ENCODE assay signal across 9 cellular contexts in the genomic region with DNA sequence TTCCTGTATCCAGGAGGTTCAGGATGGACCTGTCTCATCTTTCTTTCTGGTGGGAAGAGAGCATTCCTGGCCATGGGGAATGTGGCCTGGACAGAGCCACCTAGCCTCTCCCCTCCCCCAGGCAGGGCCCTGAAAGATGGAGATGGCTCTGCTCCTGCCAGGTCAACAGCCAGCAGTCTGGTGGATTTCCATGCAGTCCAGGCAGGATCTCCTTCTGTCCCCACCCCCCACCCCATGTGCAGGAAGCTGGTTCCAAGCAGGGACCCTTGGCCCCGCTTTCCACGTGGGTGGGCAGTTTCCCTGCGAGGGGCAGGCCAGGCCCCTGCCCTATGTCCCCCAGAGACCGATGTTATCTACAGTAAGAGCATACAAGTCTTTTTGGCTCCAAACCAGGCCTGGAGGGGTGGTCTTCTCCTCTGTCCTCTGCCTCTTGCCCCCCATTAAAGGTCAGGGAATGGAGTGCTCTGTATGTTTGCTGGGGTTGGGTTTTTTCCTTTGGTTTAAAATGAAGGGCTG.
DNase-seq lines count a peak whose midpoint lies in the region; ATAC-seq and TF ChIP-seq lines count a peak whose summit lies in the region.
"Had no signal": no experiment of that assay in that cellular context is flagged by ENCODE, and none has a peak within 500 bp of the region (broad histone marks: within the 10 kb centered on the region; RNA-seq: fewer than 3 reads in every experiment).

No MANE protein-coding gene starts in this region.

- H3K36me3 ChIP-seq in CD8-positive, alpha-beta memory T cell (ENCODE audit: insufficient read depth, low read length), result no peaks in the 10 kb centered on the region
- no peaks in the 10 kb centered on the region for H3K36me3 ChIP-seq in endodermal cell (ENCODE audit: control insufficient read depth, insufficient read depth, low read length)
- no peaks in the 10 kb centered on the region for H3K36me3 ChIP-seq in rectal smooth muscle tissue (ENCODE audit: control insufficient read depth, insufficient read depth, low read length)
- no peaks in the 10 kb centered on the region for H3K36me3 ChIP-seq in left lung
- H3K36me3 ChIP-seq: ascending aorta had no signal

- no peak for DNase-seq in CD8-positive, alpha-beta memory T cell
- no peak for DNase-seq in endodermal cell
- no peak for DNase-seq in left lung
- DNase-seq: DMS 273 treated with DMSO at 0.1 percent for 48 hours had no signal

- peak overlapping the region; percentile 53 to 81 (median 61) for H3K4me3 Mint-ChIP-seq in CD8-positive, alpha-beta memory T cell
- H3K4me3 Mint-ChIP-seq in IgD-negative memory B cell (peak overlapping the region in 2 of 4 donors; percentile 27 to 54), endodermal cell (no peak overlapping the region)

- no peaks in the 10 kb centered on the region for H3K27me3 Mint-ChIP-seq in CD8-positive, alpha-beta memory T cell
- no peaks in the 10 kb centered on the region for H3K27me3 Mint-ChIP-seq in IgD-negative memory B cell
- no peaks in the 10 kb centered on the region for H3K27me3 Mint-ChIP-seq in endodermal cell (ENCODE audit: insufficient read depth)

- TF ChIP-seq CTCF in endodermal cell (conservative IDR thresholded peaks at IDR 0.05) (no peak), left lung (IDR thresholded peaks at IDR 0.05) (no peak)

- no peak for ATAC-seq in HG03571 (IDR thresholded peaks at IDR 0.05; ENCODE audit: unreplicated experiment)
- no peak for ATAC-seq in left lung
- no peak for ATAC-seq in esophagus mucosa

- peaks cover 86 to 98% (median 91%) of the 10 kb centered on the region in 3 donors for H3K4me1 Mint-ChIP-seq in CD8-positive, alpha-beta memory T cell
- H3K4me1 Mint-ChIP-seq in IgD-negative memory B cell (peaks cover 14 to 23% (median 20%) of the 10 kb centered on the region in 3 donors), endodermal cell (peaks cover 40% of the 10 kb centered on the region)

- peaks cover 97% of the 10 kb centered on the region for H3K4me1 ChIP-seq in CD8-positive, alpha-beta memory T cell (ENCODE audit: insufficient read depth, low read length)
- peaks cover 11% of the 10 kb centered on the region for H3K4me1 ChIP-seq in endodermal cell (ENCODE audit: control insufficient read depth, insufficient read depth, low read length)
- H3K4me1 ChIP-seq in rectal smooth muscle tissue (ENCODE audit: control insufficient read depth, insufficient read depth, low read length), result peaks cover 72% of the 10 kb centered on the region
- H3K4me1 ChIP-seq in left lung, result peaks cover 57 to 93% of the 10 kb centered on the region in 2 donors

- H3K36me3 Mint-ChIP-seq in CD8-positive, alpha-beta memory T cell, result peaks cover 0 to 23% (median 2%) of the 10 kb centered on the region in 3 donors
- H3K36me3 Mint-ChIP-seq in IgD-negative memory B cell, result peaks cover 2% of the 10 kb centered on the region
- no peaks in the 10 kb centered on the region for H3K36me3 Mint-ChIP-seq in endodermal cell (ENCODE audit: low read depth)

- H3K9ac ChIP-seq in endodermal cell (ENCODE audit: extremely low read depth, low read length, poor library complexity, severe bottlenecking) (no peak overlapping the region), rectal smooth muscle tissue (ENCODE audit: low read length) (no peak overlapping the region)

- H3K4me3 ChIP-seq in CD8-positive, alpha-beta memory T cell (ENCODE audit: low read length), result no peak overlapping the region
- H3K4me3 ChIP-seq in endodermal cell (ENCODE audit: low read length) (no peak overlapping the region), rectal smooth muscle tissue (ENCODE audit: low read length) (no peak overlapping the region), left lung (no peak overlapping the region)
- H3K4me3 ChIP-seq: ascending aorta had no signal

- intact Hi-C loops in left lung (cut with DNase I), result no loop called here

- CTCF ChIA-PET in CD8-positive, alpha-beta memory T cell (lab: Charles Lee), result interaction anchor here (0.8 to 3.6 kb wide), 11 partner anchors 10 to 293 kb away, joined by 3 to 27 read pairs (median 8); no protein-coding TSS in a partner anchor

- H3K27ac ChIP-seq in CD8-positive, alpha-beta memory T cell (ENCODE audit: low read depth, low read length), result peak overlapping the region; percentile 24
- no peak overlapping the region for H3K27ac ChIP-seq in endodermal cell (ENCODE audit: low read depth, low read length)
- H3K27ac ChIP-seq in rectal smooth muscle tissue (ENCODE audit: low read depth, low read length), result peak overlapping the region; percentile 18
- H3K27ac ChIP-seq in left lung, result no peak overlapping the region

- no peaks in the 10 kb centered on the region for H3K9me3 Mint-ChIP-seq in CD8-positive, alpha-beta memory T cell
- H3K9me3 Mint-ChIP-seq in IgD-negative memory B cell (no peaks in the 10 kb centered on the region), endodermal cell (no peaks in the 10 kb centered on the region)

- no peaks in the 10 kb centered on the region for H3K27me3 ChIP-seq in CD8-positive, alpha-beta memory T cell (ENCODE audit: insufficient read depth, low read length, poor library complexity, severe bottlenecking)
- no peaks in the 10 kb centered on the region for H3K27me3 ChIP-seq in endodermal cell (ENCODE audit: control insufficient read depth, insufficient read depth, low read length, poor library complexity, severe bottlenecking)
- H3K27me3 ChIP-seq in rectal smooth muscle tissue (ENCODE audit: control insufficient read depth, insufficient read depth, low read length), result no peaks in the 10 kb centered on the region
- no peaks in the 10 kb centered on the region for H3K27me3 ChIP-seq in left lung
- H3K27me3 ChIP-seq: ascending aorta had no signal

- POLR2A ChIA-PET in CD8-positive, alpha-beta memory T cell (lab: Charles Lee), result interaction anchor here (0.7 to 1.8 kb wide), 3 partner anchors 10 to 50 kb away, joined by 3 to 11 read pairs (median 7); no protein-coding TSS in a partner anchor

- 80 to 83% methylated on average over 4 of the region's 4 CpGs for WGBS in endodermal cell (ENCODE audit: insufficient coverage in 1 of 2, insufficient read length in 1 of 2), 2 experiments

- H3K9me3 ChIP-seq in CD8-positive, alpha-beta memory T cell (ENCODE audit: low read length), result no peaks in the 10 kb centered on the region
- no peaks in the 10 kb centered on the region for H3K9me3 ChIP-seq in endodermal cell (ENCODE audit: control insufficient read depth, low read length)
- no peaks in the 10 kb centered on the region for H3K9me3 ChIP-seq in left lung
- H3K9me3 ChIP-seq: ascending aorta had no signal

- peak overlapping the region; percentile 70 to 96 (median 90) for H3K27ac Mint-ChIP-seq in CD8-positive, alpha-beta memory T cell
- H3K27ac Mint-ChIP-seq in IgD-negative memory B cell (peak overlapping the region in 2 of 3 donors; percentile 63 to 71), endodermal cell (peak overlapping the region; percentile 86)

Comparison
In these comparisons a context has a peak if more than half of its experiments do, and no peak if none do; other contexts are left out.
1. H3K27ac ChIP-seq: peak in CD8-positive, alpha-beta memory T cell (single experiment) and rectal smooth muscle tissue (single experiment); none in endodermal cell (single experiment) and left lung (0 of 2).
2. Peak in every context shown above with its lines, with median percentiles within 50 percentile points of each other: H3K27ac Mint-ChIP-seq.